11 cellular contexts compared by ENCODE assay signal in the genomic region with DNA sequence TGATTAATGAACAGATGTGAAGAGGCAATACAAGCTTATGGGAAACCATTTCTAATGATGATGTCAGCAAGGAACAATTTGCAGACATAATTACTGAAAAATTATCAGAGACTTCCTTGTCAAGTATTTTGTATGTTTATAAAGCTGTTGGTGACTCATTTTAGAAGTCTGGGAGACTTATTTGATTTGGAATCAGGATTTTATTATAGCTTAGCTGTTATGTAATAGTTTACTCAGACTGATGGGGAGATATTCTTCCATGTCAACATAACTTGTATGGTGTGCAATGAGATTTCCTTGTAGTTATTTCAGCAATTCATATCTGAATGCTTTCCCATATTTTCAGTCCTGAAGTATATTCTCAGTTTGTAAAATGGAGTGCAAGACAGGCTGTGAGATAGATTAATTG.
DNase-seq lines count a peak whose midpoint lies in the region; ATAC-seq and TF ChIP-seq lines count a peak whose summit lies in the region.
"Had no signal": no experiment of that assay in that cellular context is flagged by ENCODE, and none has a peak within 500 bp of the region (broad histone marks: within the 10 kb centered on the region; RNA-seq: fewer than 3 reads in every experiment).

No MANE protein-coding gene starts in this region.

- peak; percentile 73 for DNase-seq in H4 (ENCODE audit: low spot score)
- DNase-seq in astrocyte of the hippocampus (ENCODE audit: low read depth, low spot score): peak; percentile 66
- no peak for DNase-seq in left ventricle myocardium inferior
- peak; percentile 58 for DNase-seq in skeletal muscle cell (ENCODE audit: low read depth)
- DNase-seq in NCI-H146 (lab: John Stamatoyannopoulos, UW): no peak
- DNase-seq in CD8-positive, alpha-beta memory T cell: no peak
- no peak for DNase-seq in T-helper 1 cell
- DNase-seq: H7, NCI-H187 had no signal

- no peaks in the 10 kb centered on the region for H3K9me3 ChIP-seq in left ventricle myocardium inferior (replicated peaks)
- no peaks in the 10 kb centered on the region for H3K9me3 ChIP-seq in CD8-positive, alpha-beta memory T cell (ENCODE audit: low read length)

- H3K27me3 ChIP-seq in left ventricle myocardium inferior (ENCODE audit: low read depth): no peaks in the 10 kb centered on the region
- no peaks in the 10 kb centered on the region for H3K27me3 ChIP-seq in CD8-positive, alpha-beta memory T cell (ENCODE audit: insufficient read depth, low read length, poor library complexity, severe bottlenecking)

- peaks cover 0 to 2% of the 10 kb centered on the region in 2 donors for H3K27me3 Mint-ChIP-seq in CD8-positive, alpha-beta memory T cell

- intact Hi-C loops in left ventricle myocardium inferior (cut with micrococcal nuclease): no loop called here

- H3K27ac ChIP-seq in left ventricle myocardium inferior (replicated peaks): peak overlapping the region; percentile 41
- no peak overlapping the region for H3K27ac ChIP-seq in CD8-positive, alpha-beta memory T cell (ENCODE audit: low read depth, low read length)

- CTCF ChIA-PET in CD8-positive, alpha-beta memory T cell (lab: Charles Lee): no interaction called here

- no peaks in the 10 kb centered on the region for H3K36me3 Mint-ChIP-seq in CD8-positive, alpha-beta memory T cell

- H3K27ac Mint-ChIP-seq in CD8-positive, alpha-beta memory T cell: no peak overlapping the region

- peaks cover 25% of the 10 kb centered on the region for H3K4me1 ChIP-seq in left ventricle myocardium inferior
- no peaks in the 10 kb centered on the region for H3K4me1 ChIP-seq in CD8-positive, alpha-beta memory T cell (ENCODE audit: insufficient read depth, low read length)

- H3K4me3 ChIP-seq in left ventricle myocardium inferior (no peak overlapping the region), skeletal muscle cell (ENCODE audit: low read depth, low read length) (no peak overlapping the region)
- no peak overlapping the region for H3K4me3 ChIP-seq in CD8-positive, alpha-beta memory T cell (ENCODE audit: low read length)
- H3K4me3 ChIP-seq: SK-N-MC had no signal

- H3K9me3 Mint-ChIP-seq in CD8-positive, alpha-beta memory T cell: peaks cover 0 to 2% (median 0%) of the 10 kb centered on the region in 5 donors

- ATAC-seq in HG02642 (IDR thresholded peaks at IDR 0.05; ENCODE audit: poor library complexity, unreplicated experiment): no peak

- POLR2A ChIA-PET in CD8-positive, alpha-beta memory T cell (lab: Charles Lee): no interaction called here

- H3K4me1 Mint-ChIP-seq in CD8-positive, alpha-beta memory T cell: no peaks in the 10 kb centered on the region

- H3K36me3 ChIP-seq in left ventricle myocardium inferior: no peaks in the 10 kb centered on the region
- no peaks in the 10 kb centered on the region for H3K36me3 ChIP-seq in CD8-positive, alpha-beta memory T cell (ENCODE audit: insufficient read depth, low read length)

- H3K4me3 Mint-ChIP-seq in CD8-positive, alpha-beta memory T cell: no peak overlapping the region

- TF ChIP-seq CTCF in left ventricle myocardium inferior (IDR thresholded peaks at IDR 0.05; ENCODE audit: borderline replicate concordance): no peak

Comparison
In these comparisons a context has a peak if more than half of its experiments do, and no peak if none do; other contexts are left out.
1. DNase-seq: peak in H4 (single experiment), astrocyte of the hippocampus (single experiment) and skeletal muscle cell (single experiment); none in left ventricle myocardium inferior (single experiment), NCI-H146 (single experiment), CD8-positive, alpha-beta memory T cell (0 of 5) and T-helper 1 cell (0 of 5).